Comparison of ENCODE assay signal across 8 cellular contexts in genomic region chr10:102835007-102835482, GRCh38. TPM values are rescaled to one million over a fixed set of nuclear protein-coding genes. Genes with fewer than 3 reads are reported as not detected.
DNase-seq lines count a peak whose midpoint lies in the region; ATAC-seq, FAIRE-seq and TF ChIP-seq lines count a peak whose summit lies in the region.

No MANE protein-coding gene starts in this region.

- H3K27me3 ChIP-seq in NT2/D1 (ENCODE audit: insufficient read depth, insufficient read length) = no peaks in the 10 kb centered on the region
- peaks cover 0 to 4% of the 10 kb centered on the region in 2 experiments for H3K27me3 ChIP-seq in endothelial cell of umbilical vein (ENCODE audit: control insufficient read depth in 2 of 2, insufficient read depth in 2 of 2, low read length in 2 of 2)

- H3K4me1 ChIP-seq in NT2/D1 (ENCODE audit: insufficient read depth, insufficient read length) = peaks cover 2% of the 10 kb centered on the region
- H3K4me1 ChIP-seq in endothelial cell of umbilical vein (ENCODE audit: control insufficient read depth, extremely low read depth, insufficient read depth, low read length) = no peaks in the 10 kb centered on the region

- intact Hi-C loops in endothelial cell of umbilical vein (cut with micrococcal nuclease) = loop anchor here (1.0 kb wide), 5 partner anchors 66 to 409 kb away; no protein-coding TSS in a partner anchor

- H3K27ac ChIP-seq in endothelial cell of umbilical vein (ENCODE audit: insufficient read depth, low read depth, low read length) = no peak overlapping the region

- H3K79me2 ChIP-seq in endothelial cell of umbilical vein (ENCODE audit: control insufficient read depth, insufficient read depth, low read length) = no peaks in the 10 kb centered on the region

- peak; percentile 82 to 85 for TF ChIP-seq CTCF in endothelial cell of umbilical vein (IDR thresholded peaks at IDR 0.05; ENCODE audit: extremely low read depth in 1 of 2, insufficient read depth in 1 of 2, low read depth in 1 of 2, low read length in 2 of 2)

- H3K9me1 ChIP-seq in endothelial cell of umbilical vein (replicated peaks; ENCODE audit: control insufficient read depth, extremely low read depth, insufficient read depth, low read length) = no peaks in the 10 kb centered on the region

- H3K27ac Mint-ChIP-seq in activated CD8-positive, alpha-beta memory T cell treated with anti-CD3 and anti-CD28 coated beads, Interleukin-2, amount 10 ng/mL, durations not matched to agents 7 days and 5 days = no peak overlapping the region

- CTCF ChIA-PET in activated CD8-positive, alpha-beta memory T cell treated with anti-CD3 and anti-CD28 coated beads, Interleukin-2, amount 10 ng/mL, durations not matched to agents 7 days and 5 days (lab: Charles Lee) = interaction anchor here (0.8 to 4.7 kb wide), 15 partner anchors 12 to 409 kb away, joined by 3 to 38 read pairs (median 4); partner anchors contain the start of gene CNNM2
- CTCF ChIA-PET in endothelial cell of umbilical vein (lab: Charles Lee) = interaction anchor here (0.7 to 11.3 kb wide), 20 partner anchors 12 to 415 kb away, joined by 3 to 245 read pairs (median 5); partner anchors contain the start of gene CNNM2

- DNase-seq in GDM1 (lab: John Stamatoyannopoulos, UW) (peak; percentile 64), HTR-8/SVneo (ENCODE audit: insufficient read length, low spot score) (peak; percentile 87), NT2/D1 (ENCODE audit: low read depth, low spot score) (peak; percentile 66), endothelial cell of umbilical vein (ENCODE audit: low read depth, low spot score) (peak; percentile 80), middle frontal gyrus (ENCODE audit: extremely low spot score, low spot score) (peak; percentile 36)
- peak; percentile 80 for DNase-seq in activated CD8-positive, alpha-beta memory T cell treated with anti-CD3 and anti-CD28 coated beads, Interleukin-2, amount 10 ng/mL, durations not matched to agents 7 days and 5 days
- DNase-seq in stimulated activated CD8-positive, alpha-beta memory T cell treated with anti-CD3 and anti-CD28 coated beads, Interleukin-4, amount 100 ng/mL, for 48 hours = peak; percentile 87

- H3K36me3 ChIP-seq in NT2/D1 (ENCODE audit: insufficient read depth, insufficient read length, low read length) (no peaks in the 10 kb centered on the region), endothelial cell of umbilical vein (ENCODE audit: control insufficient read depth in 2 of 2, extremely low read depth in 1 of 2, insufficient read depth in 2 of 2, low read length in 2 of 2) (no peaks in the 10 kb centered on the region)

- no peaks in the 10 kb centered on the region for H3K4me1 Mint-ChIP-seq in activated CD8-positive, alpha-beta memory T cell treated with anti-CD3 and anti-CD28 coated beads, Interleukin-2, amount 10 ng/mL, durations not matched to agents 7 days and 5 days

- H3K9me3 ChIP-seq in NT2/D1 (ENCODE audit: insufficient read depth, low read length) (peaks cover 20% of the 10 kb centered on the region), endothelial cell of umbilical vein (replicated peaks; ENCODE audit: control insufficient read depth, insufficient read depth, low read length) (no peaks in the 10 kb centered on the region)

- POLR2A ChIA-PET in endothelial cell of umbilical vein (lab: Charles Lee) = no interaction called here

- H3K4me3 ChIP-seq in NT2/D1 (ENCODE audit: insufficient read length, low read depth) (no peak overlapping the region), endothelial cell of umbilical vein (replicated peaks in 1 of 3; ENCODE audit: insufficient read depth in 1 of 3, low read depth in 1 of 3, low read length in 3 of 3) (no peak overlapping the region)

- no peak overlapping the region for H2AFZ ChIP-seq in endothelial cell of umbilical vein (ENCODE audit: low read depth, low read length)

- no peak overlapping the region for H3K4me2 ChIP-seq in endothelial cell of umbilical vein (ENCODE audit: insufficient read depth, low read length)

- peaks cover 13% of the 10 kb centered on the region for H3K27me3 Mint-ChIP-seq in activated CD8-positive, alpha-beta memory T cell treated with anti-CD3 and anti-CD28 coated beads, Interleukin-2, amount 10 ng/mL, durations not matched to agents 7 days and 5 days

- H4K20me1 ChIP-seq in endothelial cell of umbilical vein (replicated peaks; ENCODE audit: control insufficient read depth, extremely low read depth, insufficient read depth, low read length) = no peaks in the 10 kb centered on the region

- H3K4me3 Mint-ChIP-seq in activated CD8-positive, alpha-beta memory T cell treated with anti-CD3 and anti-CD28 coated beads, Interleukin-2, amount 10 ng/mL, durations not matched to agents 7 days and 5 days = no peak overlapping the region

- H3K9me3 Mint-ChIP-seq in activated CD8-positive, alpha-beta memory T cell treated with anti-CD3 and anti-CD28 coated beads, Interleukin-2, amount 10 ng/mL, durations not matched to agents 7 days and 5 days (ENCODE audit: low read depth) = no peaks in the 10 kb centered on the region

- TF ChIP-seq POLR2A in endothelial cell of umbilical vein (IDR thresholded peaks at IDR 0.05; ENCODE audit: low read depth, low read length) = no peak

- H3K36me3 Mint-ChIP-seq in activated CD8-positive, alpha-beta memory T cell treated with anti-CD3 and anti-CD28 coated beads, Interleukin-2, amount 10 ng/mL, durations not matched to agents 7 days and 5 days = no peaks in the 10 kb centered on the region

- ATAC-seq in activated CD8-positive, alpha-beta memory T cell treated with anti-CD3 and anti-CD28 coated beads, Interleukin-2, amount 10 ng/mL, durations not matched to agents 7 days and 5 days = peak; percentile 97
- ATAC-seq in GM21360 (IDR thresholded peaks at IDR 0.05; ENCODE audit: unreplicated experiment) = no peak

- FAIRE-seq in HTR-8/SVneo (lab: Jason Lieb, UNC) (peak; percentile 77), endothelial cell of umbilical vein (lab: Jason Lieb, UNC) (peak; percentile 85)

- BruUV-seq in endothelial cell of umbilical vein (replicated peaks; lab: Mats Ljungman, UMichigan) = no TSS peak

- no peak overlapping the region for H3K9ac ChIP-seq in NT2/D1 (ENCODE audit: insufficient read length, low read depth)
- no peak overlapping the region for H3K9ac ChIP-seq in endothelial cell of umbilical vein (replicated peaks; ENCODE audit: extremely low read depth, insufficient read depth, low read length)

- dilution Hi-C loops in endothelial cell of umbilical vein (cut with MboI; ENCODE audit: extremely low pct_ligation_motif_present, low sequenced_read_pairs) = no loop called here

TF ChIP-seq in endothelial cell of umbilical vein, 7 proteins besides CTCF, POLR2A, EP300 and RAD21:
- TF ChIP-seq GATA2 (IDR thresholded peaks at IDR 0.05; ENCODE audit: insufficient read depth, insufficient read length, low read depth, low read length) = no peak
- no peak for TF ChIP-seq MYC (IDR thresholded peaks at IDR 0.05; ENCODE audit: low read depth, low read length)
- no peak for TF ChIP-seq FOS (IDR thresholded peaks at IDR 0.05; ENCODE audit: borderline replicate concordance, insufficient read depth, low read length)
- no peak for TF ChIP-seq JUN (IDR thresholded peaks at IDR 0.05; ENCODE audit: borderline replicate concordance, insufficient read depth, insufficient read length, low read depth)
- TF ChIP-seq POLR2AphosphoS5 (IDR thresholded peaks at IDR 0.05; ENCODE audit: insufficient read depth, low read depth, low read length) = no peak
- no peak for TF ChIP-seq MAX (IDR thresholded peaks at IDR 0.05; ENCODE audit: insufficient read depth, insufficient read length)

RNA-seq across cellular contexts. Expression of gene CYP17A1, which starts 2.2 kb away (rescaled TPM):
- total RNA-seq in activated CD8-positive, alpha-beta memory T cell treated with anti-CD3 and anti-CD28 coated beads, Interleukin-2, amount 10 ng/mL, durations not matched to agents 7 days and 5 days = not detected
- total RNA-seq in endothelial cell of umbilical vein = not detected in 2 replicates
- polyA plus RNA-seq in endothelial cell of umbilical vein = not detected in 2 replicates
- not detected in 2 replicates for polyA plus RNA-seq in endothelial cell of umbilical vein (2011; cell fraction: cytosol; rRNA removed)
- not detected in 2 replicates for polyA plus RNA-seq in endothelial cell of umbilical vein (2011; cell fraction: nucleus; rRNA removed)
- not detected in 2 replicates for polyA plus RNA-seq in endothelial cell of umbilical vein (2012)
- polyA minus RNA-seq in endothelial cell of umbilical vein = not detected in 2 replicates
- polyA minus RNA-seq in endothelial cell of umbilical vein (2011; cell fraction: cytosol; rRNA and poly(A)+ RNA removed) = not detected
- not detected in 2 replicates for polyA minus RNA-seq in endothelial cell of umbilical vein (2011; cell fraction: nucleus; rRNA and poly(A)+ RNA removed)

RNA-seq across cellular contexts. Expression of gene BORCS7, which starts 19.0 kb away (rescaled TPM):
- 1 to 10 TPM; 6.6 to 8.4 TPM for total RNA-seq in activated CD8-positive, alpha-beta memory T cell treated with anti-CD3 and anti-CD28 coated beads, Interleukin-2, amount 10 ng/mL, durations not matched to agents 7 days and 5 days
- total RNA-seq in endothelial cell of umbilical vein = 16.2 and 16.9 TPM in 2 replicates
- polyA plus RNA-seq in endothelial cell of umbilical vein = 16.5 and 26.0 TPM in 2 replicates
- 31.4 and 33.6 TPM in 2 replicates for polyA plus RNA-seq in endothelial cell of umbilical vein (2011; cell fraction: cytosol; rRNA removed)
- 11.1 and 12.2 TPM in 2 replicates for polyA plus RNA-seq in endothelial cell of umbilical vein (2011; cell fraction: nucleus; rRNA removed)
- 21.4 and 21.8 TPM in 2 replicates for polyA plus RNA-seq in endothelial cell of umbilical vein (2012)
- 12.5 and 14.9 TPM in 2 replicates for polyA minus RNA-seq in endothelial cell of umbilical vein
- 4.8 TPM for polyA minus RNA-seq in endothelial cell of umbilical vein (2011; cell fraction: cytosol; rRNA and poly(A)+ RNA removed)
- polyA minus RNA-seq in endothelial cell of umbilical vein (2011; cell fraction: nucleus; rRNA and poly(A)+ RNA removed) = 8.4 and 9.4 TPM in 2 replicates

RNA-seq across cellular contexts. Expression of gene AS3MT, which starts 34.2 kb away (rescaled TPM):
- under 1 TPM in 1 of 2 experiments, not detected in 1; 0.41 TPM for total RNA-seq in activated CD8-positive, alpha-beta memory T cell treated with anti-CD3 and anti-CD28 coated beads, Interleukin-2, amount 10 ng/mL, durations not matched to agents 7 days and 5 days
- 0.95 TPM in 1 of 2 replicates, not detected in the other for total RNA-seq in endothelial cell of umbilical vein
- 0.72 and 1.0 TPM in 2 replicates for polyA plus RNA-seq in endothelial cell of umbilical vein
- 1.1 and 1.3 TPM in 2 replicates for polyA plus RNA-seq in endothelial cell of umbilical vein (2011; cell fraction: cytosol; rRNA removed)
- 0.78 and 1.8 TPM in 2 replicates for polyA plus RNA-seq in endothelial cell of umbilical vein (2011; cell fraction: nucleus; rRNA removed)
- 0.82 and 1.1 TPM in 2 replicates for polyA plus RNA-seq in endothelial cell of umbilical vein (2012)
- 0.72 and 1.4 TPM in 2 replicates for polyA minus RNA-seq in endothelial cell of umbilical vein
- not detected for polyA minus RNA-seq in endothelial cell of umbilical vein (2011; cell fraction: cytosol; rRNA and poly(A)+ RNA removed)
- polyA minus RNA-seq in endothelial cell of umbilical vein (2011; cell fraction: nucleus; rRNA and poly(A)+ RNA removed) = 0.34 and 0.58 TPM in 2 replicates

Comparison
In these comparisons a context has a peak if more than half of its experiments do, and no peak if none do; other contexts are left out.
1. DNase-seq: peak in every context shown above with its lines; median percentile 87 in HTR-8/SVneo; 87 in stimulated activated CD8-positive, alpha-beta memory T cell treated with anti-CD3 and anti-CD28 coated beads, Interleukin-4, amount 100 ng/mL, for 48 hours; 80 in activated CD8-positive, alpha-beta memory T cell treated with anti-CD3 and anti-CD28 coated beads, Interleukin-2, amount 10 ng/mL, durations not matched to agents 7 days and 5 days; 80 in endothelial cell of umbilical vein; 66 in NT2/D1; 64 in GDM1; 36 in middle frontal gyrus.